8 cellular contexts compared by ENCODE assay signal in genomic region chr9:68704804-68705635, GRCh38. TPM values are rescaled to one million over a fixed set of nuclear protein-coding genes. Genes with fewer than 3 reads are reported as not detected.
A peak's percentile ranks its signal among the peaks of the same experiment; 100 is the strongest.
DNase-seq lines count a peak whose midpoint lies in the region; ATAC-seq and TF ChIP-seq lines count a peak whose summit lies in the region.

TSS of gene PIP5K1B (plus strand) at chr9:68705240. CDS start at chr9:68822615, 117,375 bp downstream.

- TF ChIP-seq CTCF in neural crest cell (conservative IDR thresholded peaks at IDR 0.05) (peak; percentile 32), type B pancreatic cell (conservative IDR thresholded peaks at IDR 0.05) (peak; percentile 20)

- peaks cover 0 to 5% (median 0%) of the 10 kb centered on the region in 7 donors for H3K9me3 Mint-ChIP-seq in CD4-positive, CD25-positive, alpha-beta regulatory T cell
- no peaks in the 10 kb centered on the region for H3K9me3 Mint-ChIP-seq in activated T-cell treated with anti-CD3 and anti-CD28 coated beads, Interleukin-2, amount 50 U/mL, for 24 hours
- H3K9me3 Mint-ChIP-seq in neural crest cell (no peaks in the 10 kb centered on the region), type B pancreatic cell (no peaks in the 10 kb centered on the region)

- no peaks in the 10 kb centered on the region for H3K9me3 ChIP-seq in CD4-positive, CD25-positive, alpha-beta regulatory T cell (ENCODE audit: control insufficient read depth in 2 of 2, low read length in 2 of 2)

- H3K36me3 ChIP-seq in CD4-positive, CD25-positive, alpha-beta regulatory T cell (ENCODE audit: control insufficient read depth, insufficient read depth, low read length): no peaks in the 10 kb centered on the region

- peaks cover 45% of the 10 kb centered on the region for H3K27me3 ChIP-seq in CD4-positive, CD25-positive, alpha-beta regulatory T cell (ENCODE audit: control insufficient read depth, insufficient read depth, low read length)

- ATAC-seq in CD4-positive, CD25-positive, alpha-beta regulatory T cell (ENCODE audit: low read depth in 2 of 2): peak; percentile 61 to 64
- peak; percentile 81 for ATAC-seq in GM18909 (IDR thresholded peaks at IDR 0.05; ENCODE audit: poor library complexity, unreplicated experiment)
- peak; percentile 70 for ATAC-seq in HG03108 (IDR thresholded peaks at IDR 0.05; ENCODE audit: unreplicated experiment)

- H3K4me3 ChIP-seq in CD4-positive, CD25-positive, alpha-beta regulatory T cell (ENCODE audit: low read depth, low read length): peak within 1 kb of the TSS; percentile 32

- peak in 2 of 3 donors; percentile 29 to 85 for DNase-seq in CD4-positive, CD25-positive, alpha-beta regulatory T cell
- DNase-seq in NCI-H345 (lab: John Stamatoyannopoulos, UW): peak; percentile 38
- DNase-seq in activated T-cell treated with anti-CD3 and anti-CD28 coated beads, Interleukin-2, amount 50 U/mL, for 24 hours: peak; percentile 69
- peak; percentile 35 for DNase-seq in globus pallidus (ENCODE audit: low spot score)
- peak; percentile 58 for DNase-seq in neural crest cell (ENCODE audit: low read depth, low spot score)
- peak; percentile 80 for DNase-seq in type B pancreatic cell (ENCODE audit: extremely low spot score, unreplicated experiment)

- peaks cover 0 to 21% (median 15%) of the 10 kb centered on the region in 4 donors for H3K4me1 Mint-ChIP-seq in CD4-positive, CD25-positive, alpha-beta regulatory T cell
- peaks cover 24% of the 10 kb centered on the region for H3K4me1 Mint-ChIP-seq in activated T-cell treated with anti-CD3 and anti-CD28 coated beads, Interleukin-2, amount 50 U/mL, for 24 hours (ENCODE audit: low read depth)
- H3K4me1 Mint-ChIP-seq in neural crest cell (peaks cover 27% of the 10 kb centered on the region), type B pancreatic cell (ENCODE audit: unreplicated experiment) (peaks cover 14% of the 10 kb centered on the region)

- H3K4me1 ChIP-seq in CD4-positive, CD25-positive, alpha-beta regulatory T cell (ENCODE audit: control insufficient read depth, insufficient read depth, low read length, poor library complexity, severe bottlenecking): peaks cover 11% of the 10 kb centered on the region

- peak within 1 kb of the TSS; percentile 72 to 89 (median 84) for H3K4me3 Mint-ChIP-seq in CD4-positive, CD25-positive, alpha-beta regulatory T cell
- peak within 1 kb of the TSS; percentile 83 for H3K4me3 Mint-ChIP-seq in activated T-cell treated with anti-CD3 and anti-CD28 coated beads, Interleukin-2, amount 50 U/mL, for 24 hours
- H3K4me3 Mint-ChIP-seq in neural crest cell: peak within 1 kb of the TSS; percentile 95
- H3K4me3 Mint-ChIP-seq in type B pancreatic cell: peak within 1 kb of the TSS; percentile 95

- no peak within 1 kb of the TSS for H3K27ac ChIP-seq in CD4-positive, CD25-positive, alpha-beta regulatory T cell (ENCODE audit: insufficient read depth, low read length, poor library complexity, severe bottlenecking)

- H3K36me3 Mint-ChIP-seq in CD4-positive, CD25-positive, alpha-beta regulatory T cell: no peaks in the 10 kb centered on the region
- H3K36me3 Mint-ChIP-seq in activated T-cell treated with anti-CD3 and anti-CD28 coated beads, Interleukin-2, amount 50 U/mL, for 24 hours (ENCODE audit: low read depth): no peaks in the 10 kb centered on the region
- H3K36me3 Mint-ChIP-seq in neural crest cell (ENCODE audit: low read depth) (no peaks in the 10 kb centered on the region), type B pancreatic cell (no peaks in the 10 kb centered on the region)

- peaks cover 75% of the 10 kb centered on the region for H3K27me3 Mint-ChIP-seq in CD4-positive, CD25-positive, alpha-beta regulatory T cell
- peaks cover 84% of the 10 kb centered on the region for H3K27me3 Mint-ChIP-seq in activated T-cell treated with anti-CD3 and anti-CD28 coated beads, Interleukin-2, amount 50 U/mL, for 24 hours
- H3K27me3 Mint-ChIP-seq in neural crest cell (ENCODE audit: low read depth) (peaks cover 77% of the 10 kb centered on the region), type B pancreatic cell (peaks cover 69% of the 10 kb centered on the region)

- H3K27ac Mint-ChIP-seq in CD4-positive, CD25-positive, alpha-beta regulatory T cell: peak within 1 kb of the TSS in 1 of 3 donors; percentile 60
- H3K27ac Mint-ChIP-seq in activated T-cell treated with anti-CD3 and anti-CD28 coated beads, Interleukin-2, amount 50 U/mL, for 24 hours: no peak within 1 kb of the TSS
- H3K27ac Mint-ChIP-seq in neural crest cell (ENCODE audit: unreplicated experiment): no peak within 1 kb of the TSS
- H3K27ac Mint-ChIP-seq in type B pancreatic cell: peak within 1 kb of the TSS; percentile 65

RNA-seq across cellular contexts. Expression of gene PIP5K1B, which starts in this region (rescaled TPM):
- total RNA-seq in CD4-positive, CD25-positive, alpha-beta regulatory T cell: 0.47 TPM
- 1 to 10 TPM in 3 of 4 donors, under 1 TPM in 1; 0.48 to 1.9 (median 1.1) TPM for polyA plus RNA-seq in CD4-positive, CD25-positive, alpha-beta regulatory T cell
- total RNA-seq in neural crest cell: 5.9 and 6.5 TPM in 2 replicates
- total RNA-seq in type B pancreatic cell (ENCODE audit: low replicate concordance): 9.8 and 19.4 TPM in 2 replicates
